Comparison of ENCODE assay signal across 23 cellular contexts in genomic region chr4:52529983-52530382, GRCh38.
"Had no signal": no experiment of that assay in that cellular context is flagged by ENCODE, and none has a peak within 500 bp of the region (broad histone marks: within the 10 kb centered on the region; RNA-seq: fewer than 3 reads in every experiment).

No MANE protein-coding gene starts in this region.

- H3K36me3 ChIP-seq: colonic mucosa, esophagus squamous epithelium, lower lobe of right lung, pancreas, right atrium auricular region, stomach, thyroid gland, upper lobe of left lung had no signal

- H3K9me3 ChIP-seq: colonic mucosa, esophagus squamous epithelium, lower lobe of right lung, pancreas, right atrium auricular region, thyroid gland, upper lobe of left lung had no signal

- H3K27me3 ChIP-seq: colonic mucosa, esophagus squamous epithelium, pancreas, right atrium auricular region, stomach, thyroid gland, upper lobe of left lung had no signal

- H3K27ac ChIP-seq: colonic mucosa, esophagus squamous epithelium, lower lobe of right lung, pancreas, right atrium auricular region, stomach, thyroid gland, upper lobe of left lung had no signal

- H3K27me3 Mint-ChIP-seq: dendritic cell treated with granulocyte-macrophage colony-stimulating factor and Interleukin-4, amounts not matched to agents 40 ng/mL and 50 ng/mL, for 4 days had no signal

- H3K4me3 Mint-ChIP-seq: dendritic cell treated with granulocyte-macrophage colony-stimulating factor and Interleukin-4, amounts not matched to agents 40 ng/mL and 50 ng/mL, for 4 days; immature natural killer cell; natural killer cell; stimulated activated effector memory CD8-positive, alpha-beta T cell treated with anti-CD3 and anti-CD28 coated beads, Interleukin-12 subunit alpha, Interleukin-12 subunit beta, amount 100 ng/mL, for 72 hours had no signal

- H3K4me1 ChIP-seq: colonic mucosa, esophagus squamous epithelium, lower lobe of right lung, pancreas, right atrium auricular region, stomach, thyroid gland, upper lobe of left lung had no signal

- ATAC-seq: left ventricle myocardium superior; lower lobe of right lung; natural killer cell; pancreas; sciatic nerve; stimulated activated effector memory CD8-positive, alpha-beta T cell treated with anti-CD3 and anti-CD28 coated beads, Interleukin-12 subunit alpha, Interleukin-12 subunit beta, amount 100 ng/mL, for 72 hours had no signal

- H3K36me3 Mint-ChIP-seq: immature natural killer cell; natural killer cell; stimulated activated effector memory CD8-positive, alpha-beta T cell treated with anti-CD3 and anti-CD28 coated beads, Interleukin-12 subunit alpha, Interleukin-12 subunit beta, amount 100 ng/mL, for 72 hours had no signal

- H3K27ac Mint-ChIP-seq: dendritic cell treated with granulocyte-macrophage colony-stimulating factor and Interleukin-4, amounts not matched to agents 40 ng/mL and 50 ng/mL, for 4 days; immature natural killer cell; natural killer cell; stimulated activated effector memory CD8-positive, alpha-beta T cell treated with anti-CD3 and anti-CD28 coated beads, Interleukin-12 subunit alpha, Interleukin-12 subunit beta, amount 100 ng/mL, for 72 hours had no signal

- DNase-seq: colonic mucosa; effector CD8-positive, alpha-beta T cell; esophagus squamous epithelium; foreskin melanocyte; hypothalamus; immature natural killer cell; islet precursor cell; kidney glomerular epithelial cell; left ventricle myocardium superior; lower lobe of right lung; natural killer cell; occipital lobe; pancreas; stimulated activated CD4-positive, alpha-beta T cell treated with anti-CD3 and anti-CD28 coated beads, Interleukin-2, amount 100 ng/mL, for 24 hours; stimulated activated CD4-positive, alpha-beta T cell treated with anti-CD3 and anti-CD28 coated beads, Interleukin-4, amount 100 ng/mL, for 24 hours; stimulated activated naive CD4-positive, alpha-beta T cell treated with Interleukin-2 at 50 U/mL for 16 hours; stomach; thyroid gland; upper lobe of left lung had no signal

- H3K4me3 ChIP-seq: colonic mucosa, esophagus squamous epithelium, lower lobe of right lung, pancreas, right atrium auricular region, stomach, thyroid gland, upper lobe of left lung had no signal

- H3K4me1 Mint-ChIP-seq: immature natural killer cell; natural killer cell; stimulated activated effector memory CD8-positive, alpha-beta T cell treated with anti-CD3 and anti-CD28 coated beads, Interleukin-12 subunit alpha, Interleukin-12 subunit beta, amount 100 ng/mL, for 72 hours had no signal
